In genomic region chr2:155703917-155704316, GRCh38 we compare ENCODE assay signal across 22 cellular contexts.
"Had no signal": no experiment of that assay in that cellular context is flagged by ENCODE, and none has a peak within 500 bp of the region (broad histone marks: within the 10 kb centered on the region; RNA-seq: fewer than 3 reads in every experiment).

No MANE protein-coding gene starts in this region.

- H3K27me3 ChIP-seq: dorsolateral prefrontal cortex, esophagus squamous epithelium, gastrocnemius medialis, heart right ventricle, left lung had no signal

- H3K36me3 ChIP-seq: esophagus squamous epithelium, gastrocnemius medialis, heart right ventricle, left lung, lower lobe of right lung had no signal

- H3K27ac ChIP-seq: coronary artery, dorsolateral prefrontal cortex, epithelial cell of prostate, esophagus squamous epithelium, gastrocnemius medialis, heart right ventricle, left lung, lower lobe of right lung had no signal

- H3K9me3 ChIP-seq: esophagus squamous epithelium, gastrocnemius medialis, heart right ventricle, left lung, lower lobe of right lung, mucosa of descending colon had no signal

- H3K4me3 ChIP-seq: coronary artery, dorsolateral prefrontal cortex, esophagus squamous epithelium, gastrocnemius medialis, heart right ventricle, left lung, lower lobe of right lung, mucosa of descending colon had no signal

- DNase-seq: dermis blood vessel endothelial cell; dorsolateral prefrontal cortex; effector CD4-positive, alpha-beta T cell; effector memory CD4-positive, alpha-beta T cell; erythroblast; esophagus squamous epithelium; foreskin fibroblast; foreskin melanocyte; gastrocnemius medialis; glutamatergic neuron; head of caudate nucleus; heart right ventricle; hippocampal formation; left cardiac atrium; left lung; left ventricle myocardium superior; lower lobe of right lung; mesenchymal stem cell; mucosa of descending colon; naive B cell had no signal
